In genomic region chr5:14405706-14406553, GRCh38 we compare ENCODE assay signal across 15 cellular contexts.
A peak's percentile ranks its signal among the peaks of the same experiment; 100 is the strongest.
DNase-seq lines count a peak whose midpoint lies in the region; ATAC-seq and TF ChIP-seq lines count a peak whose summit lies in the region.
"Had no signal": no experiment of that assay in that cellular context is flagged by ENCODE, and none has a peak within 500 bp of the region (broad histone marks: within the 10 kb centered on the region; RNA-seq: fewer than 3 reads in every experiment).

No MANE protein-coding gene starts in this region.

- DNase-seq in A172 (ENCODE audit: low spot score): peak; percentile 81
- DNase-seq in NCI-H748 (lab: John Stamatoyannopoulos, UW; ENCODE audit: unreplicated experiment): peak; percentile 79
- no peak for DNase-seq in chondrocyte (ENCODE audit: low spot score)
- DNase-seq in mucosa of descending colon: peak in 1 of 3 donors; percentile 55
- no peak for DNase-seq in DMS153 (lab: John Stamatoyannopoulos, UW)
- no peak for DNase-seq in NCI-H2171 treated with DMSO at 0.1 percent for 48 hours (lab: John Stamatoyannopoulos, UW)
- no peak for DNase-seq in activated CD4-positive, alpha-beta T cell treated with anti-CD3 and anti-CD28 coated beads for 48 hours
- DNase-seq in activated effector memory CD4-positive, alpha-beta T cell treated with anti-CD3 and anti-CD28 coated beads, Interleukin-2, amount 50 U/mL, for 16 hours: no peak
- DNase-seq: NCI-H446; OCI-M1; stimulated activated naive B cell treated with anti-CD40 and anti-IgM and Interleukin-4, amounts not matched to agents 10 μg/mL and 1 μg/mL and 100 μg/mL, for 72 hours had no signal

- no peak for TF ChIP-seq CTCF in chondrocyte (IDR thresholded peaks at IDR 0.05)
- no peak for TF ChIP-seq CTCF in mucosa of descending colon (IDR thresholded peaks at IDR 0.05)

- peaks cover 48% of the 10 kb centered on the region for H3K4me1 Mint-ChIP-seq in chondrocyte (ENCODE audit: low read depth)

- no peaks in the 10 kb centered on the region for H3K9me3 ChIP-seq in mucosa of descending colon

- H3K36me3 ChIP-seq in mucosa of descending colon (ENCODE audit: low read depth): peaks cover 9% of the 10 kb centered on the region
- H3K36me3 ChIP-seq: neural progenitor cell had no signal

- no peaks in the 10 kb centered on the region for H3K9me3 Mint-ChIP-seq in chondrocyte (ENCODE audit: low read depth)
- H3K9me3 Mint-ChIP-seq: neural progenitor cell had no signal

- H3K27me3 Mint-ChIP-seq in chondrocyte (ENCODE audit: low read depth): no peaks in the 10 kb centered on the region
- H3K27me3 Mint-ChIP-seq: activated naive CD8-positive, alpha-beta T cell; stimulated activated naive B cell treated with anti-CD40 and anti-IgM and Interleukin-4, amounts not matched to agents 10 μg/mL and 1 μg/mL and 100 μg/mL, for 72 hours had no signal

- intact Hi-C loops in mucosa of descending colon (cut with DNase I, micrococcal nuclease): no loop called here

- peaks cover 41% of the 10 kb centered on the region for H3K36me3 Mint-ChIP-seq in chondrocyte (ENCODE audit: low read depth)

- H3K4me1 ChIP-seq in mucosa of descending colon (ENCODE audit: low read depth): no peaks in the 10 kb centered on the region
- H3K4me1 ChIP-seq: neural progenitor cell had no signal

- H3K27ac Mint-ChIP-seq in chondrocyte (ENCODE audit: unreplicated experiment): peak overlapping the region; percentile 94
- H3K27ac Mint-ChIP-seq: activated naive CD8-positive, alpha-beta T cell; neural progenitor cell had no signal

- no peak overlapping the region for H3K4me3 ChIP-seq in mucosa of descending colon
- H3K4me3 ChIP-seq: neural progenitor cell had no signal

- H3K4me3 Mint-ChIP-seq in chondrocyte (ENCODE audit: unreplicated experiment): no peak overlapping the region
- H3K4me3 Mint-ChIP-seq: activated naive CD8-positive, alpha-beta T cell; neural progenitor cell; stimulated activated naive B cell treated with anti-CD40 and anti-IgM and Interleukin-4, amounts not matched to agents 10 μg/mL and 1 μg/mL and 100 μg/mL, for 72 hours had no signal

- ATAC-seq in mucosa of descending colon: peak; percentile 85
- ATAC-seq: activated CD4-positive, CD25-positive, alpha-beta regulatory T cell treated with anti-CD3 and anti-CD28 coated beads, Interleukin-2, amount 50 U/mL, for 24 hours; sciatic nerve; stimulated activated naive B cell treated with anti-CD40 and anti-IgM and Interleukin-4, amounts not matched to agents 10 μg/mL and 1 μg/mL and 100 μg/mL, for 72 hours had no signal

Comparison
In these comparisons a context has a peak if more than half of its experiments do, and no peak if none do; other contexts are left out.
1. DNase-seq: peak in A172 (single experiment) and NCI-H748 (single experiment); none in chondrocyte (single experiment), DMS153 (single experiment), NCI-H2171 treated with DMSO at 0.1 percent for 48 hours (single experiment), activated CD4-positive, alpha-beta T cell treated with anti-CD3 and anti-CD28 coated beads for 48 hours (single experiment) and activated effector memory CD4-positive, alpha-beta T cell treated with anti-CD3 and anti-CD28 coated beads, Interleukin-2, amount 50 U/mL, for 16 hours (single experiment).